Comparison of ENCODE assay signal across 9 cellular contexts in genomic region chr19:42422576-42423461, GRCh38. TPM values are rescaled to one million over a fixed set of nuclear protein-coding genes. Genes with fewer than 3 reads are reported as not detected.
DNase-seq lines count a peak whose midpoint lies in the region; ATAC-seq and TF ChIP-seq lines count a peak whose summit lies in the region.
"Had no signal": no experiment of that assay in that cellular context is flagged by ENCODE, and none has a peak within 500 bp of the region (broad histone marks: within the 10 kb centered on the region; RNA-seq: fewer than 3 reads in every experiment).

No MANE protein-coding gene starts in this region.

- H3K27ac Mint-ChIP-seq in CD8-positive, alpha-beta memory T cell: peak overlapping the region; percentile 55 to 96 (median 95)
- H3K27ac Mint-ChIP-seq in dendritic cell treated with granulocyte-macrophage colony-stimulating factor and Interleukin-4, amounts not matched to agents 40 ng/mL and 50 ng/mL, for 4 days: no peak overlapping the region

- H3K9me3 Mint-ChIP-seq in CD8-positive, alpha-beta memory T cell: no peaks in the 10 kb centered on the region
- H3K9me3 Mint-ChIP-seq in dendritic cell treated with granulocyte-macrophage colony-stimulating factor and Interleukin-4, amounts not matched to agents 40 ng/mL and 50 ng/mL, for 4 days: no peaks in the 10 kb centered on the region

- H3K27ac ChIP-seq in CD8-positive, alpha-beta memory T cell (ENCODE audit: low read depth, low read length): peak overlapping the region; percentile 44
- no peak overlapping the region for H3K27ac ChIP-seq in HUES64 (ENCODE audit: low read depth, low read length)
- H3K27ac ChIP-seq in lower lobe of right lung: peak overlapping the region; percentile 53

- TF ChIP-seq CTCF in lower lobe of right lung (IDR thresholded peaks at IDR 0.05): no peak

- H3K4me3 Mint-ChIP-seq in CD8-positive, alpha-beta memory T cell: peak overlapping the region; percentile 88 to 99 (median 97)
- peak overlapping the region; percentile 77 for H3K4me3 Mint-ChIP-seq in dendritic cell treated with granulocyte-macrophage colony-stimulating factor and Interleukin-4, amounts not matched to agents 40 ng/mL and 50 ng/mL, for 4 days

- peaks cover 0 to 1% of the 10 kb centered on the region in 2 donors for H3K27me3 Mint-ChIP-seq in CD8-positive, alpha-beta memory T cell
- peaks cover 74% of the 10 kb centered on the region for H3K27me3 Mint-ChIP-seq in dendritic cell treated with granulocyte-macrophage colony-stimulating factor and Interleukin-4, amounts not matched to agents 40 ng/mL and 50 ng/mL, for 4 days

- H3K4me3 ChIP-seq in CD8-positive, alpha-beta memory T cell (ENCODE audit: low read length): peak overlapping the region; percentile 82
- H3K4me3 ChIP-seq in HUES64 (ENCODE audit: low read length): peak overlapping the region; percentile 60
- peak overlapping the region; percentile 67 for H3K4me3 ChIP-seq in lower lobe of right lung

- H3K4me1 ChIP-seq in CD8-positive, alpha-beta memory T cell (ENCODE audit: insufficient read depth, low read length): peaks cover 33% of the 10 kb centered on the region
- H3K4me1 ChIP-seq in HUES64 (ENCODE audit: insufficient read depth, low read length) (no peaks in the 10 kb centered on the region), lower lobe of right lung (peaks cover 43% of the 10 kb centered on the region)

- ATAC-seq in GM21423 (IDR thresholded peaks at IDR 0.05; ENCODE audit: unreplicated experiment) (peak; percentile 30), lower lobe of right lung (peak; percentile 44 to 63)

- no peaks in the 10 kb centered on the region for H3K27me3 ChIP-seq in CD8-positive, alpha-beta memory T cell (ENCODE audit: insufficient read depth, low read length, poor library complexity, severe bottlenecking)
- H3K27me3 ChIP-seq in HUES64 (ENCODE audit: insufficient read depth, low read length) (peaks cover 58% of the 10 kb centered on the region), lower lobe of right lung (ENCODE audit: low read depth) (peaks cover 5% of the 10 kb centered on the region)

- peaks cover 30 to 47% (median 33%) of the 10 kb centered on the region in 3 donors for H3K4me1 Mint-ChIP-seq in CD8-positive, alpha-beta memory T cell
- peaks cover 32% of the 10 kb centered on the region for H3K4me1 Mint-ChIP-seq in dendritic cell treated with granulocyte-macrophage colony-stimulating factor and Interleukin-4, amounts not matched to agents 40 ng/mL and 50 ng/mL, for 4 days (ENCODE audit: low read depth)

- WGBS in HUES64: 10% methylated on average over 43 of the region's 43 CpGs

- H3K9ac ChIP-seq in HUES64 (ENCODE audit: low read depth, low read length): no peak overlapping the region

- H3K36me3 Mint-ChIP-seq in CD8-positive, alpha-beta memory T cell: peaks cover 0 to 11% (median 2%) of the 10 kb centered on the region in 3 donors
- no peaks in the 10 kb centered on the region for H3K36me3 Mint-ChIP-seq in dendritic cell treated with granulocyte-macrophage colony-stimulating factor and Interleukin-4, amounts not matched to agents 40 ng/mL and 50 ng/mL, for 4 days (ENCODE audit: low read depth)

- intact Hi-C loops in dendritic cell treated with granulocyte-macrophage colony-stimulating factor and Interleukin-4, amounts not matched to agents 40 ng/mL and 50 ng/mL, for 4 days (cut with micrococcal nuclease): no loop called here
- intact Hi-C loops in lower lobe of right lung (cut with DNase I): no loop called here

- POLR2A ChIA-PET in CD8-positive, alpha-beta memory T cell (lab: Charles Lee): interaction anchor here (0.5 to 1.4 kb wide), 6 partner anchors 16 to 464 kb away, joined by 3 to 7 read pairs (median 3); partner anchors contain the start of gene RABAC1

- H3K9me3 ChIP-seq in CD8-positive, alpha-beta memory T cell (ENCODE audit: low read length): no peaks in the 10 kb centered on the region
- H3K9me3 ChIP-seq in HUES64 (ENCODE audit: insufficient read depth, low read depth, low read length): no peaks in the 10 kb centered on the region
- H3K9me3 ChIP-seq in lower lobe of right lung: no peaks in the 10 kb centered on the region

- peak; percentile 42 to 77 (median 59) for DNase-seq in CD8-positive, alpha-beta memory T cell
- peak; percentile 25 for DNase-seq in activated CD4-positive, CD25-positive, alpha-beta regulatory T cell treated with anti-CD3 and anti-CD28 coated beads, Interleukin-2, amount 50 U/mL, for 16 hours (ENCODE audit: low read depth, low spot score)
- DNase-seq in lower lobe of right lung: no peak
- peak; percentile 20 for DNase-seq in stimulated activated CD8-positive, alpha-beta memory T cell treated with anti-CD3 and anti-CD28 coated beads, Interleukin-15, amount 100 ng/mL, for 24 hours (ENCODE audit: low read depth)
- no peak for DNase-seq in DMS 273 treated with DMSO at 0.1 percent for 48 hours (lab: John Stamatoyannopoulos, UW)

- H3K36me3 ChIP-seq in CD8-positive, alpha-beta memory T cell (ENCODE audit: insufficient read depth, low read length): no peaks in the 10 kb centered on the region
- H3K36me3 ChIP-seq in HUES64 (ENCODE audit: insufficient read depth, low read length): no peaks in the 10 kb centered on the region
- H3K36me3 ChIP-seq in lower lobe of right lung: no peaks in the 10 kb centered on the region

- CTCF ChIA-PET in CD8-positive, alpha-beta memory T cell (lab: Charles Lee): interaction anchor here (0.7 to 2.3 kb wide), 8 partner anchors 10 to 290 kb away, joined by 3 to 13 read pairs (median 4); no protein-coding TSS in a partner anchor

RNA-seq across cellular contexts. Expression of gene LIPE, which starts 4.4 kb away (rescaled TPM):
- total RNA-seq in CD8-positive, alpha-beta memory T cell: 10 to 100 TPM; 22.2 to 22.7 TPM
- 5.0 TPM for polyA plus RNA-seq in CD8-positive, alpha-beta memory T cell
- polyA plus RNA-seq in HUES64 (2013, experiment 1 of 2): 3.1 TPM
- 4.2 TPM for polyA plus RNA-seq in HUES64 (2013, experiment 2 of 2)
- total RNA-seq in lower lobe of right lung: 3.2 TPM

RNA-seq across cellular contexts. Expression of gene CXCL17, which starts 19.9 kb away (rescaled TPM):
- not detected for total RNA-seq in CD8-positive, alpha-beta memory T cell
- not detected for polyA plus RNA-seq in CD8-positive, alpha-beta memory T cell
- not detected for polyA plus RNA-seq in HUES64 (2013, experiment 1 of 2)
- not detected for polyA plus RNA-seq in HUES64 (2013, experiment 2 of 2)
- total RNA-seq in lower lobe of right lung: 159 TPM
- total RNA-seq: NCI-H460 had no signal

RNA-seq across cellular contexts. Expression of gene CNFN, which starts 32.7 kb away (rescaled TPM):
- not detected for total RNA-seq in CD8-positive, alpha-beta memory T cell
- polyA plus RNA-seq in CD8-positive, alpha-beta memory T cell: not detected
- 20.1 TPM for polyA plus RNA-seq in HUES64 (2013, experiment 1 of 2)
- 29.5 TPM for polyA plus RNA-seq in HUES64 (2013, experiment 2 of 2)
- not detected for total RNA-seq in lower lobe of right lung

Comparison
In these comparisons a context has a peak if more than half of its experiments do, and no peak if none do; other contexts are left out.
1. DNase-seq: peak in CD8-positive, alpha-beta memory T cell (5 of 5), activated CD4-positive, CD25-positive, alpha-beta regulatory T cell treated with anti-CD3 and anti-CD28 coated beads, Interleukin-2, amount 50 U/mL, for 16 hours (single experiment) and stimulated activated CD8-positive, alpha-beta memory T cell treated with anti-CD3 and anti-CD28 coated beads, Interleukin-15, amount 100 ng/mL, for 24 hours (single experiment); none in lower lobe of right lung (single experiment) and DMS 273 treated with DMSO at 0.1 percent for 48 hours (single experiment).
2. RNA of gene CXCL17, which starts 19.9 kb away (total RNA-seq): 159 TPM in lower lobe of right lung (single experiment); not detected in CD8-positive, alpha-beta memory T cell; every median in the first group is over 100 times any median in the second.
3. Peak in every context shown above with its lines, with median percentiles within 50 percentile points of each other: H3K4me3 ChIP-seq.